In genomic region chr3:100042577-100042981, GRCh38 we compare ENCODE assay signal across 10 cellular contexts.
A peak's percentile ranks its signal among the peaks of the same experiment; 100 is the strongest.
DNase-seq lines count a peak whose midpoint lies in the region; ATAC-seq and TF ChIP-seq lines count a peak whose summit lies in the region.
"Had no signal": no experiment of that assay in that cellular context is flagged by ENCODE, and none has a peak within 500 bp of the region (broad histone marks: within the 10 kb centered on the region; RNA-seq: fewer than 3 reads in every experiment).

No MANE protein-coding gene starts in this region.

- H3K27ac ChIP-seq in VCaP (peak overlapping the region; percentile 94), foreskin keratinocyte (peak overlapping the region; percentile 84)
- H3K27ac ChIP-seq in CD4-positive, alpha-beta memory T cell (ENCODE audit: low read depth, low read length) = no peak overlapping the region

- DNase-seq in EH (ENCODE audit: low read depth) (peak; percentile 93), foreskin keratinocyte (no peak), skeletal muscle cell (ENCODE audit: low read depth) (peak; percentile 58), NOMO-1 treated with dmso at 0.1 percent for 144 hours (lab: John Stamatoyannopoulos, UW; ENCODE audit: unreplicated experiment) (no peak)
- no peak for DNase-seq in activated CD8-positive, alpha-beta T cell treated with anti-CD3 and anti-CD28 coated beads for 36 hours
- no peak for DNase-seq in CD4-positive, alpha-beta memory T cell
- DNase-seq: activated CD4-positive, alpha-beta T cell treated with anti-CD3 and anti-CD28 coated beads for 1 hour; anterior cingulate cortex had no signal

- no peaks in the 10 kb centered on the region for H3K36me3 ChIP-seq in CD4-positive, alpha-beta memory T cell (ENCODE audit: insufficient read depth, low read length)

- H3K27me3 ChIP-seq in foreskin keratinocyte = no peaks in the 10 kb centered on the region
- H3K27me3 ChIP-seq in CD4-positive, alpha-beta memory T cell (ENCODE audit: insufficient read depth, low read length) = no peaks in the 10 kb centered on the region

- intact Hi-C loops in activated CD8-positive, alpha-beta T cell treated with anti-CD3 and anti-CD28 coated beads for 36 hours (cut with micrococcal nuclease) = no loop called here
- intact Hi-C loops in CD4-positive, alpha-beta memory T cell (cut with micrococcal nuclease) = no loop called here

- no peak overlapping the region for H3K27ac Mint-ChIP-seq in activated CD8-positive, alpha-beta T cell treated with anti-CD3 and anti-CD28 coated beads for 36 hours
- H3K27ac Mint-ChIP-seq in CD4-positive, alpha-beta memory T cell = no peak overlapping the region
- H3K27ac Mint-ChIP-seq in activated T-helper 17 cell treated with anti-CD3 and anti-CD28 coated beads, Interleukin-2, amount 50 U/mL, for 72 hours = no peak overlapping the region

- H3K4me3 Mint-ChIP-seq in activated CD8-positive, alpha-beta T cell treated with anti-CD3 and anti-CD28 coated beads for 36 hours = no peak overlapping the region
- no peak overlapping the region for H3K4me3 Mint-ChIP-seq in CD4-positive, alpha-beta memory T cell
- H3K4me3 Mint-ChIP-seq in activated T-helper 17 cell treated with anti-CD3 and anti-CD28 coated beads, Interleukin-2, amount 50 U/mL, for 72 hours = no peak overlapping the region

- H3K4me3 ChIP-seq in skeletal muscle cell (ENCODE audit: low read depth, low read length) = no peak overlapping the region
- no peak overlapping the region for H3K4me3 ChIP-seq in CD4-positive, alpha-beta memory T cell (ENCODE audit: low read length in 2 of 2)

- H3K9me3 Mint-ChIP-seq in activated CD8-positive, alpha-beta T cell treated with anti-CD3 and anti-CD28 coated beads for 36 hours = no peaks in the 10 kb centered on the region
- no peaks in the 10 kb centered on the region for H3K9me3 Mint-ChIP-seq in CD4-positive, alpha-beta memory T cell
- H3K9me3 Mint-ChIP-seq in activated T-helper 17 cell treated with anti-CD3 and anti-CD28 coated beads, Interleukin-2, amount 50 U/mL, for 72 hours = no peaks in the 10 kb centered on the region

- peaks cover 12% of the 10 kb centered on the region for H3K4me1 Mint-ChIP-seq in activated CD8-positive, alpha-beta T cell treated with anti-CD3 and anti-CD28 coated beads for 36 hours (ENCODE audit: low read depth)
- H3K4me1 Mint-ChIP-seq in CD4-positive, alpha-beta memory T cell = peaks cover 0 to 3% (median under 1%) of the 10 kb centered on the region in 4 donors
- H3K4me1 Mint-ChIP-seq in activated T-helper 17 cell treated with anti-CD3 and anti-CD28 coated beads, Interleukin-2, amount 50 U/mL, for 72 hours = peaks cover 4% of the 10 kb centered on the region

- no peak for ATAC-seq in foreskin keratinocyte
- no peak for ATAC-seq in activated CD8-positive, alpha-beta T cell treated with anti-CD3 and anti-CD28 coated beads for 36 hours
- no peak for ATAC-seq in activated T-helper 17 cell treated with anti-CD3 and anti-CD28 coated beads, Interleukin-2, amount 50 U/mL, for 72 hours (replicated peaks)

- H3K36me3 Mint-ChIP-seq in activated CD8-positive, alpha-beta T cell treated with anti-CD3 and anti-CD28 coated beads for 36 hours (ENCODE audit: low read depth) = no peaks in the 10 kb centered on the region
- no peaks in the 10 kb centered on the region for H3K36me3 Mint-ChIP-seq in CD4-positive, alpha-beta memory T cell
- no peaks in the 10 kb centered on the region for H3K36me3 Mint-ChIP-seq in activated T-helper 17 cell treated with anti-CD3 and anti-CD28 coated beads, Interleukin-2, amount 50 U/mL, for 72 hours (ENCODE audit: low read depth)

- no peaks in the 10 kb centered on the region for H3K9me3 ChIP-seq in CD4-positive, alpha-beta memory T cell (ENCODE audit: control insufficient read depth in 1 of 2, low read length in 2 of 2)

- H3K4me1 ChIP-seq in foreskin keratinocyte = peaks cover 51% of the 10 kb centered on the region
- no peaks in the 10 kb centered on the region for H3K4me1 ChIP-seq in CD4-positive, alpha-beta memory T cell (ENCODE audit: insufficient read depth, low read length)

- no peak for TF ChIP-seq CTCF in VCaP (conservative IDR thresholded peaks at IDR 0.05)
- no peak for TF ChIP-seq CTCF in foreskin keratinocyte (conservative IDR thresholded peaks at IDR 0.05)
- TF ChIP-seq CTCF in activated CD8-positive, alpha-beta T cell treated with anti-CD3 and anti-CD28 coated beads for 36 hours (IDR thresholded peaks at IDR 0.05) = no peak

- CTCF ChIA-PET in activated CD8-positive, alpha-beta T cell treated with anti-CD3 and anti-CD28 coated beads for 36 hours (lab: Charles Lee) = interaction anchor here (1.6 to 1.7 kb wide), 2 partner anchors 10 to 235 kb away, joined by 4 read pairs; no protein-coding TSS in a partner anchor
- CTCF ChIA-PET in CD4-positive, alpha-beta memory T cell (lab: Charles Lee; ENCODE audit: partially characterized antibody) = no interaction called here

- POLR2A ChIA-PET in activated CD8-positive, alpha-beta T cell treated with anti-CD3 and anti-CD28 coated beads for 36 hours (lab: Charles Lee) = no interaction called here
- POLR2A ChIA-PET in CD4-positive, alpha-beta memory T cell (lab: Charles Lee; ENCODE audit: partially characterized antibody) = no interaction called here

- no peaks in the 10 kb centered on the region for H3K27me3 Mint-ChIP-seq in activated CD8-positive, alpha-beta T cell treated with anti-CD3 and anti-CD28 coated beads for 36 hours
- no peaks in the 10 kb centered on the region for H3K27me3 Mint-ChIP-seq in CD4-positive, alpha-beta memory T cell
- no peaks in the 10 kb centered on the region for H3K27me3 Mint-ChIP-seq in activated T-helper 17 cell treated with anti-CD3 and anti-CD28 coated beads, Interleukin-2, amount 50 U/mL, for 72 hours

Comparison
In these comparisons a context has a peak if more than half of its experiments do, and no peak if none do; other contexts are left out.
1. DNase-seq: peak in EH (single experiment) and skeletal muscle cell (single experiment); none in foreskin keratinocyte (0 of 2), activated CD8-positive, alpha-beta T cell treated with anti-CD3 and anti-CD28 coated beads for 36 hours (single experiment), CD4-positive, alpha-beta memory T cell (0 of 5) and NOMO-1 treated with dmso at 0.1 percent for 144 hours (single experiment).